ENCODE assay signal across 1 cellular context in the genomic region with DNA sequence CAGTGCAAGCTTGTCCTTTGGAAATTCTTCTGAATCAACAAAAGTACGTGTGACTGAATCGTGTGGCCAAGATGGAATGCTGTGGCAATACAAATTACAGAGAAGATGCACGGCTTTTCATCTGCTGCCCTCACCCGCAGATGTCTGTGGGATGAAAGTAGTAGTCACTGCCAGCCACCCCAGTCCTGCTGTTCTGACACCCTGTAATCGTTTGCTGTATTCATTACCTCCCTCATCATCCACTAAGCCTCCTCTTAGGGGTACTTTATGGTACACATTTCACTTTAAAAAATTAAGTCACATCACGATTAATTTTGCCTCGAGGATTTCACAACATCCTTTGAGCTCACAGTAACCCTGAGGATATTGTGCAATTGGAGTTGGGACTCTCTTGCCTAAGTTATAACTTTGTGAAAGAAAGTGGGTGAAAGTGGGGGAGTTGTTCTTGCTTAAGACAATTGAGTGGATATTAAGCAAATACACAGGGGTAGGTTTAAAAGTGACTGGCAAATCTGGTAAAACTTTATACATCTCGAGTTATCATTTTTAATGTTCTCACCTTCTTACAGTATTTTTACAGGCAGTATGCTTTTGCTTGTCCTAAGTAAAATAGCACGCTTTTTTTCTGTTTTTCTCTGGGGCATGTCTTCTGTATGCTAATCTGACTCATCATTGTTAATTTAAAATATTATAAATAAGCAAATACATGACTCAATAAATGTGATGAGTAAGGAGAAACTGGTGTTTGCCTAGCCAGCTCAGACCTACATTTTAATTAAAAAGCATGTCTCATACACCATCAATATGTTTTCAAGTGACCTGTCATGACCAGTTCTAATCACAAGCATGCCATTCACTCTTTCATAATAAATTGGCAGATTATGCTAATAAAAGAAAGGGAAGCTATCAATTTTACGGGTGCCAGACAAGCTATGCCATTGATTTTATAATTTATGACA.
TF ChIP-seq lines count a peak whose summit lies in the region.

No MANE protein-coding gene starts in this region.

TF ChIP-seq in HepG2, 621 proteins besides CTCF, POLR2A, EP300 and RAD21 (continued from another document and continues in another):
- TF ChIP-seq, protein P1, sequence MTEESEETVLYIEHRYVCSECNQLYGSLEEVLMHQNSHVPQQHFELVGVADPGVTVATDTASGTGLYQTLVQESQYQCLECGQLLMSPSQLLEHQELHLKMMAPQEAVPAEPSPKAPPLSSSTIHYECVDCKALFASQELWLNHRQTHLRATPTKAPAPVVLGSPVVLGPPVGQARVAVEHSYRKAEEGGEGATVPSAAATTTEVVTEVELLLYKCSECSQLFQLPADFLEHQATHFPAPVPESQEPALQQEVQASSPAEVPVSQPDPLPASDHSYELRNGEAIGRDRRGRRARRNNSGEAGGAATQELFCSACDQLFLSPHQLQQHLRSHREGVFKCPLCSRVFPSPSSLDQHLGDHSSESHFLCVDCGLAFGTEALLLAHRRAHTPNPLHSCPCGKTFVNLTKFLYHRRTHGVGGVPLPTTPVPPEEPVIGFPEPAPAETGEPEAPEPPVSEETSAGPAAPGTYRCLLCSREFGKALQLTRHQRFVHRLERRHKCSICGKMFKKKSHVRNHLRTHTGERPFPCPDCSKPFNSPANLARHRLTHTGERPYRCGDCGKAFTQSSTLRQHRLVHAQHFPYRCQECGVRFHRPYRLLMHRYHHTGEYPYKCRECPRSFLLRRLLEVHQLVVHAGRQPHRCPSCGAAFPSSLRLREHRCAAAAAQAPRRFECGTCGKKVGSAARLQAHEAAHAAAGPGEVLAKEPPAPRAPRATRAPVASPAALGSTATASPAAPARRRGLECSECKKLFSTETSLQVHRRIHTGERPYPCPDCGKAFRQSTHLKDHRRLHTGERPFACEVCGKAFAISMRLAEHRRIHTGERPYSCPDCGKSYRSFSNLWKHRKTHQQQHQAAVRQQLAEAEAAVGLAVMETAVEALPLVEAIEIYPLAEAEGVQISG (CRISPR knock-in tag; IDR thresholded peaks at IDR 0.05), result no peak
- TF ChIP-seq NR2F1 (CRISPR knock-in tag; IDR thresholded peaks at IDR 0.05) (0 out of 4 replicates have a peak, but pooled peaks of 1 of the 2 experiments have one; percentile 17), BORCS8-MEF2B (CRISPR knock-in tag; IDR thresholded peaks at IDR 0.05) (no peak), ATAD3A (CRISPR knock-in tag; IDR thresholded peaks at IDR 0.05) (no peak), ZNF180 (CRISPR knock-in tag; IDR thresholded peaks at IDR 0.05; ENCODE audit: borderline replicate concordance, low read depth) (no peak), ZNF7 (CRISPR knock-in tag; IDR thresholded peaks at IDR 0.05) (no peak), FOXK1 (CRISPR knock-in tag; IDR thresholded peaks at IDR 0.05; ENCODE audit: borderline replicate concordance, low read depth) (peak; percentile 77; the same call in 1 of the 2 replicates), PRMT3 (CRISPR knock-in tag; IDR thresholded peaks at IDR 0.05; ENCODE audit: borderline replicate concordance, low read depth) (no peak), ZNF607 (CRISPR knock-in tag; IDR thresholded peaks at IDR 0.05; ENCODE audit: borderline replicate concordance) (no peak), CAMTA2 (CRISPR knock-in tag; IDR thresholded peaks at IDR 0.05; ENCODE audit: borderline replicate concordance) (no peak), KAT2B (IDR thresholded peaks at IDR 0.05; ENCODE audit: borderline replicate concordance, low read depth, low read length) (no peak), MIXL1 (CRISPR knock-in tag; IDR thresholded peaks at IDR 0.05) (peak; percentile 46; the same call in 1 of the 2 replicates), ZNF230 (CRISPR knock-in tag; IDR thresholded peaks at IDR 0.05) (no peak), MEIS2 (CRISPR knock-in tag; IDR thresholded peaks at IDR 0.05) (no peak), ZBTB7B (CRISPR knock-in tag; IDR thresholded peaks at IDR 0.05) (no peak; the same call in 1 of the 2 replicates), ZNF432 (CRISPR knock-in tag; IDR thresholded peaks at IDR 0.05; ENCODE audit: borderline replicate concordance) (no peak), TOE1 (CRISPR knock-in tag; IDR thresholded peaks at IDR 0.05) (no peak; the same call in 1 of the 2 replicates), GLI4 (CRISPR knock-in tag; IDR thresholded peaks at IDR 0.05; ENCODE audit: borderline replicate concordance) (no peak), TSC22D2 (CRISPR knock-in tag; IDR thresholded peaks at IDR 0.05; ENCODE audit: borderline replicate concordance) (0 out of 2 replicates have a peak, but pooled peaks have one; percentile 18), ZNF225 (CRISPR knock-in tag; IDR thresholded peaks at IDR 0.05) (no peak), GABPA (IDR thresholded peaks at IDR 0.05; ENCODE audit: low read depth, low read length) (no peak), GABPA (CRISPR knock-in tag; IDR thresholded peaks at IDR 0.05; ENCODE audit: low read depth) (peak; percentile 22; the same call in 1 of the 2 replicates), XBP1 (CRISPR knock-in tag; IDR thresholded peaks at IDR 0.05) (no peak), NFE2L2 (IDR thresholded peaks at IDR 0.05; ENCODE audit: low read length) (no peak; the same call in 1 of the 2 replicates)
- TF ChIP-seq, protein P2, sequence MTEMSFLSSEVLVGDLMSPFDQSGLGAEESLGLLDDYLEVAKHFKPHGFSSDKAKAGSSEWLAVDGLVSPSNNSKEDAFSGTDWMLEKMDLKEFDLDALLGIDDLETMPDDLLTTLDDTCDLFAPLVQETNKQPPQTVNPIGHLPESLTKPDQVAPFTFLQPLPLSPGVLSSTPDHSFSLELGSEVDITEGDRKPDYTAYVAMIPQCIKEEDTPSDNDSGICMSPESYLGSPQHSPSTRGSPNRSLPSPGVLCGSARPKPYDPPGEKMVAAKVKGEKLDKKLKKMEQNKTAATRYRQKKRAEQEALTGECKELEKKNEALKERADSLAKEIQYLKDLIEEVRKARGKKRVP (CRISPR knock-in tag; IDR thresholded peaks at IDR 0.05), result peak in 1 of 2 experiments; percentile 87; a peak in 2 of 4 replicates
- TF ChIP-seq, protein P3, sequence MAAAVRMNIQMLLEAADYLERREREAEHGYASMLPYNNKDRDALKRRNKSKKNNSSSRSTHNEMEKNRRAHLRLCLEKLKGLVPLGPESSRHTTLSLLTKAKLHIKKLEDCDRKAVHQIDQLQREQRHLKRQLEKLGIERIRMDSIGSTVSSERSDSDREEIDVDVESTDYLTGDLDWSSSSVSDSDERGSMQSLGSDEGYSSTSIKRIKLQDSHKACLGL (CRISPR knock-in tag; IDR thresholded peaks at IDR 0.05), result no peak
- TF ChIP-seq, protein P4, sequence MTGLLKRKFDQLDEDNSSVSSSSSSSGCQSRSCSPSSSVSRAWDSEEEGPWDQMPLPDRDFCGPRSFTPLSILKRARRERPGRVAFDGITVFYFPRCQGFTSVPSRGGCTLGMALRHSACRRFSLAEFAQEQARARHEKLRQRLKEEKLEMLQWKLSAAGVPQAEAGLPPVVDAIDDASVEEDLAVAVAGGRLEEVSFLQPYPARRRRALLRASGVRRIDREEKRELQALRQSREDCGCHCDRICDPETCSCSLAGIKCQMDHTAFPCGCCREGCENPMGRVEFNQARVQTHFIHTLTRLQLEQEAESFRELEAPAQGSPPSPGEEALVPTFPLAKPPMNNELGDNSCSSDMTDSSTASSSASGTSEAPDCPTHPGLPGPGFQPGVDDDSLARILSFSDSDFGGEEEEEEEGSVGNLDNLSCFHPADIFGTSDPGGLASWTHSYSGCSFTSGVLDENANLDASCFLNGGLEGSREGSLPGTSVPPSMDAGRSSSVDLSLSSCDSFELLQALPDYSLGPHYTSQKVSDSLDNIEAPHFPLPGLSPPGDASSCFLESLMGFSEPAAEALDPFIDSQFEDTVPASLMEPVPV (CRISPR knock-in tag; IDR thresholded peaks at IDR 0.05), result no peak
- TF ChIP-seq, protein P5, sequence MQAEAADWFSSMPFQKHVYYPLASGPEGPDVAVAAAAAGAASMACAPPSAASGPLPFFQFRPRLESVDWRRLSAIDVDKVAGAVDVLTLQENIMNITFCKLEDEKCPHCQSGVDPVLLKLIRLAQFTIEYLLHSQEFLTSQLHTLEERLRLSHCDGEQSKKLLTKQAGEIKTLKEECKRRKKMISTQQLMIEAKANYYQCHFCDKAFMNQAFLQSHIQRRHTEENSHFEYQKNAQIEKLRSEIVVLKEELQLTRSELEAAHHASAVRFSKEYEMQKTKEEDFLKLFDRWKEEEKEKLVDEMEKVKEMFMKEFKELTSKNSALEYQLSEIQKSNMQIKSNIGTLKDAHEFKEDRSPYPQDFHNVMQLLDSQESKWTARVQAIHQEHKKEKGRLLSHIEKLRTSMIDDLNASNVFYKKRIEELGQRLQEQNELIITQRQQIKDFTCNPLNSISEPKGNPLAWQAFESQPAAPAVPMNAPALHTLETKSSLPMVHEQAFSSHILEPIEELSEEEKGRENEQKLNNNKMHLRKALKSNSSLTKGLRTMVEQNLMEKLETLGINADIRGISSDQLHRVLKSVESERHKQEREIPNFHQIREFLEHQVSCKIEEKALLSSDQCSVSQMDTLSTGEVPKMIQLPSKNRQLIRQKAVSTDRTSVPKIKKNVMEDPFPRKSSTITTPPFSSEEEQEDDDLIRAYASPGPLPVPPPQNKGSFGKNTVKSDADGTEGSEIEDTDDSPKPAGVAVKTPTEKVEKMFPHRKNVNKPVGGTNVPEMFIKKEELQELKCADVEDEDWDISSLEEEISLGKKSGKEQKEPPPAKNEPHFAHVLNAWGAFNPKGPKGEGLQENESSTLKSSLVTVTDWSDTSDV (CRISPR knock-in tag; IDR thresholded peaks at IDR 0.05), result no peak
- TF ChIP-seq, protein P6, sequence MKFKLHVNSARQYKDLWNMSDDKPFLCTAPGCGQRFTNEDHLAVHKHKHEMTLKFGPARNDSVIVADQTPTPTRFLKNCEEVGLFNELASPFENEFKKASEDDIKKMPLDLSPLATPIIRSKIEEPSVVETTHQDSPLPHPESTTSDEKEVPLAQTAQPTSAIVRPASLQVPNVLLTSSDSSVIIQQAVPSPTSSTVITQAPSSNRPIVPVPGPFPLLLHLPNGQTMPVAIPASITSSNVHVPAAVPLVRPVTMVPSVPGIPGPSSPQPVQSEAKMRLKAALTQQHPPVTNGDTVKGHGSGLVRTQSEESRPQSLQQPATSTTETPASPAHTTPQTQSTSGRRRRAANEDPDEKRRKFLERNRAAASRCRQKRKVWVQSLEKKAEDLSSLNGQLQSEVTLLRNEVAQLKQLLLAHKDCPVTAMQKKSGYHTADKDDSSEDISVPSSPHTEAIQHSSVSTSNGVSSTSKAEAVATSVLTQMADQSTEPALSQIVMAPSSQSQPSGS (CRISPR knock-in tag; IDR thresholded peaks at IDR 0.05), result peak; percentile 72; the same call in 1 of the 2 replicates
- TF ChIP-seq, protein P7, sequence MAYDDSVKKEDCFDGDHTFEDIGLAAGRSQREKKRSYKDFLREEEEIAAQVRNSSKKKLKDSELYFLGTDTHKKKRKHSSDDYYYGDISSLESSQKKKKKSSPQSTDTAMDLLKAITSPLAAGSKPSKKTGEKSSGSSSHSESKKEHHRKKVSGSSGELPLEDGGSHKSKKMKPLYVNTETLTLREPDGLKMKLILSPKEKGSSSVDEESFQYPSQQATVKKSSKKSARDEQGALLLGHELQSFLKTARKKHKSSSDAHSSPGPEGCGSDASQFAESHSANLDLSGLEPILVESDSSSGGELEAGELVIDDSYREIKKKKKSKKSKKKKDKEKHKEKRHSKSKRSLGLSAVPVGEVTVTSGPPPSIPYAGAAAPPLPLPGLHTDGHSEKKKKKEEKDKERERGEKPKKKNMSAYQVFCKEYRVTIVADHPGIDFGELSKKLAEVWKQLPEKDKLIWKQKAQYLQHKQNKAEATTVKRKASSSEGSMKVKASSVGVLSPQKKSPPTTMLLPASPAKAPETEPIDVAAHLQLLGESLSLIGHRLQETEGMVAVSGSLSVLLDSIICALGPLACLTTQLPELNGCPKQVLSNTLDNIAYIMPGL (CRISPR knock-in tag; IDR thresholded peaks at IDR 0.05; ENCODE audit: borderline replicate concordance in 1 of 2, low read depth in 1 of 2), result peak in 1 of 2 experiments; percentile 55; a peak in 1 of 4 replicates
- TF ChIP-seq, protein P8, sequence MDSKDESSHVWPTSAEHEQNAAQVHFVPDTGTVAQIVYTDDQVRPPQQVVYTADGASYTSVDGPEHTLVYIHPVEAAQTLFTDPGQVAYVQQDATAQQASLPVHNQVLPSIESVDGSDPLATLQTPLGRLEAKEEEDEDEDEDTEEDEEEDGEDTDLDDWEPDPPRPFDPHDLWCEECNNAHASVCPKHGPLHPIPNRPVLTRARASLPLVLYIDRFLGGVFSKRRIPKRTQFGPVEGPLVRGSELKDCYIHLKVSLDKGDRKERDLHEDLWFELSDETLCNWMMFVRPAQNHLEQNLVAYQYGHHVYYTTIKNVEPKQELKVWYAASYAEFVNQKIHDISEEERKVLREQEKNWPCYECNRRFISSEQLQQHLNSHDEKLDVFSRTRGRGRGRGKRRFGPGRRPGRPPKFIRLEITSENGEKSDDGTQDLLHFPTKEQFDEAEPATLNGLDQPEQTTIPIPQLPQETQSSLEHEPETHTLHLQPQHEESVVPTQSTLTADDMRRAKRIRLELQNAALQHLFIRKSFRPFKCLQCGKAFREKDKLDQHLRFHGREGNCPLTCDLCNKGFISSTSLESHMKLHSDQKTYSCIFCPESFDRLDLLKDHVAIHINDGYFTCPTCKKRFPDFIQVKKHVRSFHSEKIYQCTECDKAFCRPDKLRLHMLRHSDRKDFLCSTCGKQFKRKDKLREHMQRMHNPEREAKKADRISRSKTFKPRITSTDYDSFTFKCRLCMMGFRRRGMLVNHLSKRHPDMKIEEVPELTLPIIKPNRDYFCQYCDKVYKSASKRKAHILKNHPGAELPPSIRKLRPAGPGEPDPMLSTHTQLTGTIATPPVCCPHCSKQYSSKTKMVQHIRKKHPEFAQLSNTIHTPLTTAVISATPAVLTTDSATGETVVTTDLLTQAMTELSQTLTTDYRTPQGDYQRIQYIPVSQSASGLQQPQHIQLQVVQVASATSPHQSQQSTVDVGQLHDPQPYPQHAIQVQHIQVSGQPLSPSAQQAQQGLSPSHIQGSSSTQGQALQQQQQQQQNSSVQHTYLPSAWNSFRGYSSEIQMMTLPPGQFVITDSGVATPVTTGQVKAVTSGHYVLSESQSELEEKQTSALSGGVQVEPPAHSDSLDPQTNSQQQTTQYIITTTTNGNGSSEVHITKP (CRISPR knock-in tag; IDR thresholded peaks at IDR 0.05; ENCODE audit: low read depth), result no peak
- TF ChIP-seq, protein P9, sequence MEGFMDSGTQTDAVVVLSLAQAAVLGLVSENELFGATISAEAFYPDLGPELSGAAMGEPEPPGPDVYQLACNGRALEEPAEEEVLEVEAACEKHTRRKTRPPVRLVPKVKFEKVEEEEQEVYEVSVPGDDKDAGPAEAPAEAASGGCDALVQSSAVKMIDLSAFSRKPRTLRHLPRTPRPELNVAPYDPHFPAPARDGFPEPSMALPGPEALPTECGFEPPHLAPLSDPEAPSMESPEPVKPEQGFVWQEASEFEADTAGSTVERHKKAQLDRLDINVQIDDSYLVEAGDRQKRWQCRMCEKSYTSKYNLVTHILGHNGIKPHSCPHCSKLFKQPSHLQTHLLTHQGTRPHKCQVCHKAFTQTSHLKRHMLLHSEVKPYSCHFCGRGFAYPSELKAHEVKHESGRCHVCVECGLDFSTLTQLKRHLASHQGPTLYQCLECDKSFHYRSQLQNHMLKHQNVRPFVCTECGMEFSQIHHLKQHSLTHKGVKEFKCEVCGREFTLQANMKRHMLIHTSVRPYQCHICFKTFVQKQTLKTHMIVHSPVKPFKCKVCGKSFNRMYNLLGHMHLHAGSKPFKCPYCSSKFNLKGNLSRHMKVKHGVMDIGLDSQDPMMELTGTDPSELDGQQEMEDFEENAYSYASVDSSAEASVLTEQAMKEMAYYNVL (CRISPR knock-in tag; IDR thresholded peaks at IDR 0.05; ENCODE audit: borderline replicate concordance), result no peak; the same call in 1 of the 2 replicates
- TF ChIP-seq, protein P10, sequence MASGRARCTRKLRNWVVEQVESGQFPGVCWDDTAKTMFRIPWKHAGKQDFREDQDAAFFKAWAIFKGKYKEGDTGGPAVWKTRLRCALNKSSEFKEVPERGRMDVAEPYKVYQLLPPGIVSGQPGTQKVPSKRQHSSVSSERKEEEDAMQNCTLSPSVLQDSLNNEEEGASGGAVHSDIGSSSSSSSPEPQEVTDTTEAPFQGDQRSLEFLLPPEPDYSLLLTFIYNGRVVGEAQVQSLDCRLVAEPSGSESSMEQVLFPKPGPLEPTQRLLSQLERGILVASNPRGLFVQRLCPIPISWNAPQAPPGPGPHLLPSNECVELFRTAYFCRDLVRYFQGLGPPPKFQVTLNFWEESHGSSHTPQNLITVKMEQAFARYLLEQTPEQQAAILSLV (CRISPR knock-in tag; IDR thresholded peaks at IDR 0.05; ENCODE audit: borderline replicate concordance), result no peak
